Comparison of ENCODE assay signal across 29 cellular contexts in the genomic region with DNA sequence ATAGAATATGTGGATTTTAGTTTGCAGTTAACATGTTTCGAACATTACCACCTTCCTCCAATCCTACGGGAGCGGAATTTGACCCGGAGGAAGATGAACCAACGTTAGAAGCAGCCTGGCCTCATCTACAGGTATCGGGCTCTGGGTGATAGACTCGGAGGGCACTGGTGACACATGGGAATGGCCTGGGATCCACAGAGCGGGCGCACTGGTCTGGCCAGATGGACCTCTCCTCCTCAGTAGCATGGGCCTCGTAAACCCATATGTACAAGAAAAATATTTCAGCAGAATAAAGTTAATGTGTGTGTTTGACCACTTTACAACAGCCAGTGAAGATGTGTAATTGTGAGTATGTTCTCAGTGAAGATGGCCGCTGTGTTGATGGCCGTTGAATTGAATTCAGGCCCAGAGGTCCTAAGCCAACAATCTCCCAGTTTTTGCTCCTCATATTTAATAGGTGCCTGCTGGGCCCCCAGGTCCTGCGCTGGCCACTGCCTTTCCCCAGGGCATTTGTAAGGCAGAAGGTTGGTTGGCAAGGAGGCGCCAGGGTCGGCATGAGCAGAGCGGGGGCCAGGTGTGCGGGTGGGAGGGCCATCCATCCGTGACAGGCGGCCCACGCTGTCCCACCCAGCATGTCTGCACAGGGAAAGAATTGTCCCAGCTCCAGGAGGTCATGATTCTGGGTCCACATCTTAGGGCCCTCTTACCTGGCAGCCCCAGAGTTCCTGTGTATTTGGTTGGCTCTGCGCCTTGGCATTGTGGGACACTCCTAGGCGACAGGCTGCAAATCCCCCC.
A peak's percentile ranks its signal among the peaks of the same experiment; 100 is the strongest.
DNase-seq lines count a peak whose midpoint lies in the region; ATAC-seq and TF ChIP-seq lines count a peak whose summit lies in the region.
"Had no signal": no experiment of that assay in that cellular context is flagged by ENCODE, and none has a peak within 500 bp of the region (broad histone marks: within the 10 kb centered on the region; RNA-seq: fewer than 3 reads in every experiment).

No MANE protein-coding gene starts in this region.

- H3K27ac Mint-ChIP-seq in activated naive CD4-positive, alpha-beta T cell treated with anti-CD3 and anti-CD28 coated beads, Interleukin-2, amount 50 U/mL, for 72 hours, result peak overlapping the region; percentile 92 to 94
- H3K27ac Mint-ChIP-seq in central memory CD8-positive, alpha-beta T cell (ENCODE audit: low read depth), result peak overlapping the region; percentile 74
- H3K27ac Mint-ChIP-seq: activated naive CD8-positive, alpha-beta T cell treated with anti-CD3 and anti-CD28 coated beads, Interleukin-2, amount 10 ng/mL, durations not matched to agents 7 days and 5 days; type B pancreatic cell had no signal

- no peak overlapping the region for H3K4me3 Mint-ChIP-seq in central memory CD8-positive, alpha-beta T cell
- H3K4me3 Mint-ChIP-seq: activated naive CD8-positive, alpha-beta T cell treated with anti-CD3 and anti-CD28 coated beads, Interleukin-2, amount 10 ng/mL, durations not matched to agents 7 days and 5 days; type B pancreatic cell had no signal

- peaks cover 6 to 53% of the 10 kb centered on the region in 2 donors for H3K36me3 Mint-ChIP-seq in activated naive CD4-positive, alpha-beta T cell treated with anti-CD3 and anti-CD28 coated beads, Interleukin-2, amount 50 U/mL, for 72 hours
- peaks cover 55% of the 10 kb centered on the region for H3K36me3 Mint-ChIP-seq in central memory CD8-positive, alpha-beta T cell (ENCODE audit: insufficient read depth)

- in situ Hi-C loops in G401 (cut with HindIII; ENCODE audit: low sequenced_read_pairs), result no loop called here

- TF ChIP-seq POLR2A in spleen (IDR thresholded peaks at IDR 0.05), result no peak

- TF ChIP-seq CTCF in spleen (IDR thresholded peaks at IDR 0.05 in 8 of 11, conservative IDR thresholded peaks at IDR 0.05 in 3 of 11), result no peak

- H3K4me1 ChIP-seq in spleen, result peaks cover 19 to 38% (median 29%) of the 10 kb centered on the region in 6 donors
- H3K4me1 ChIP-seq: ascending aorta had no signal

- H3K4me1 Mint-ChIP-seq in central memory CD8-positive, alpha-beta T cell, result peaks cover 41% of the 10 kb centered on the region

- H3K4me3 ChIP-seq in spleen, result no peak overlapping the region
- H3K4me3 ChIP-seq: ascending aorta, cardiac muscle cell, coronary artery, psoas muscle had no signal

- H3K9me3 ChIP-seq in spleen, result peaks cover 0 to 7% (median 0%) of the 10 kb centered on the region in 8 donors
- H3K9me3 ChIP-seq: ascending aorta, psoas muscle had no signal

- DNase-seq in activated naive CD4-positive, alpha-beta T cell treated with anti-CD3 and anti-CD28 coated beads, Interleukin-2, amount 50 U/mL, for 72 hours (ENCODE audit: low spot score in 2 of 2), result no peak
- DNase-seq in activated naive CD4-positive, alpha-beta T cell treated with Interleukin-2 at 50 U/mL for 16 hours, result no peak
- DNase-seq in G401 (ENCODE audit: low spot score) (peak; percentile 38), spleen (peak; percentile 64), NCI-H748 (lab: John Stamatoyannopoulos, UW; ENCODE audit: unreplicated experiment) (no peak), COLO829 (ENCODE audit: low spot score) (no peak)
- DNase-seq in central memory CD8-positive, alpha-beta T cell (ENCODE audit: low spot score in 2 of 2), result no peak
- DNase-seq: activated CD4-positive, CD25-positive, alpha-beta regulatory T cell treated with anti-CD3 and anti-CD28 coated beads, Interleukin-2, amount 50 U/mL, for 72 hours; activated naive CD8-positive, alpha-beta T cell treated with anti-CD3 and anti-CD28 coated beads, Interleukin-2, amount 10 ng/mL, durations not matched to agents 7 days and 5 days; Calu3; DMS79 treated with DMSO at 0.1 percent for 48 hours; effector CD8-positive, alpha-beta T cell; hippocampal formation; left colon; mesendoderm; NCI-H446; NCI-H774; psoas muscle; SHP77 treated with DMSO at 0.1 percent for 48 hours; stimulated activated CD4-positive, alpha-beta T cell treated with anti-CD3 and anti-CD28 coated beads, Interleukin-15, amount 100 ng/mL, for 24 hours; stimulated activated CD4-positive, alpha-beta T cell treated with anti-CD3 and anti-CD28 coated beads, Interleukin-4, amount 100 ng/mL, for 4 hours had no signal

- no peaks in the 10 kb centered on the region for H3K27me3 Mint-ChIP-seq in central memory CD8-positive, alpha-beta T cell
- H3K27me3 Mint-ChIP-seq: activated naive CD8-positive, alpha-beta T cell treated with anti-CD3 and anti-CD28 coated beads, Interleukin-2, amount 10 ng/mL, durations not matched to agents 7 days and 5 days; type B pancreatic cell had no signal

- H3K9me3 Mint-ChIP-seq in activated naive CD4-positive, alpha-beta T cell treated with anti-CD3 and anti-CD28 coated beads, Interleukin-2, amount 50 U/mL, for 72 hours, result no peaks in the 10 kb centered on the region
- H3K9me3 Mint-ChIP-seq in central memory CD8-positive, alpha-beta T cell, result no peaks in the 10 kb centered on the region
- H3K9me3 Mint-ChIP-seq: activated naive CD8-positive, alpha-beta T cell treated with anti-CD3 and anti-CD28 coated beads, Interleukin-2, amount 10 ng/mL, durations not matched to agents 7 days and 5 days; type B pancreatic cell had no signal

- H3K27me3 ChIP-seq in spleen (replicated peaks in 1 of 7), result no peaks in the 10 kb centered on the region
- H3K27me3 ChIP-seq: ascending aorta, cardiac muscle cell had no signal

- no peak overlapping the region for H3K27ac ChIP-seq in spleen
- H3K27ac ChIP-seq: ascending aorta, cardiac muscle cell, coronary artery, epithelial cell of prostate, psoas muscle had no signal

- no peak for ATAC-seq in activated naive CD4-positive, alpha-beta T cell treated with anti-CD3 and anti-CD28 coated beads, Interleukin-2, amount 50 U/mL, for 72 hours
- no peak for ATAC-seq in central memory CD8-positive, alpha-beta T cell (replicated peaks; ENCODE audit: extremely low read depth, poor library complexity, severe bottlenecking)
- ATAC-seq in HG02571 (IDR thresholded peaks at IDR 0.05; ENCODE audit: unreplicated experiment), result no peak
- ATAC-seq: HCT116, HepG2, left colon, psoas muscle had no signal

- peaks cover 0 to 97% (median 54%) of the 10 kb centered on the region in 6 donors for H3K36me3 ChIP-seq in spleen

- WGBS in spleen, 5 donors, result 95 to 98% (median 96%) methylated on average over 21 to 22 of the region's 22 CpGs

- intact Hi-C loops in spleen (cut with DNase I; ENCODE audit: low total_unique reads), result no loop called here

Comparison
In these comparisons a context has a peak if more than half of its experiments do, and no peak if none do; other contexts are left out.
1. DNase-seq: peak in G401 (single experiment) and spleen (single experiment); none in activated naive CD4-positive, alpha-beta T cell treated with anti-CD3 and anti-CD28 coated beads, Interleukin-2, amount 50 U/mL, for 72 hours (0 of 2), activated naive CD4-positive, alpha-beta T cell treated with Interleukin-2 at 50 U/mL for 16 hours (single experiment), central memory CD8-positive, alpha-beta T cell (0 of 2), NCI-H748 (single experiment) and COLO829 (single experiment).